1 cellular context compared by ENCODE assay signal in the genomic region with DNA sequence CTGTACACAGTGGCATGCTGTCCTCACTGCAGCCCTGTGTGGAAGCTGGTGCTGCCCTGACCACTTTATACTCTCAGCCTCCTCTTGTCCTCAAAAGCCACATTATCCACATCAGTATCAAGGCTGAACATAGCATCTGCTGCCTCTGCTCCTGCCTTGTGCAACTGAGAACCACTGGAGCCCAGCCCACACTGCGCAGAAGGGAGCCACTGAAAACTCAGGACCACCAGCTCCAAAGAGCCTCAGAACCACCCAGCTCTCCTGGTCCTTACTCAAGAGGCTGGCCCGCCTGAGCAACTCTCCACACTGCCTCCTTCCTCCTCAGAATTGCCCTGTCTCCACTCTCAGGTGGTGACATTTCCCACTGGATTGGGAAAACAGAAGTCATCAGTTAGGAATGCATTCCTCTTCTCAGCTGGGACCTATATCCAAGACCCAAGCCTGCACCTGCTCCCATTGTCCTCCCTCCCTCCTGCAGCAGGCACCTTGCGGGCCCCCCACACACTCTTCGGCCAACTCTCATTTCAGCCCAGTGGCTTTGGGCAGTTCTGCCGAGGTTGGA.
TF ChIP-seq lines count a peak whose summit lies in the region.

No MANE protein-coding gene starts in this region.

TF ChIP-seq in HepG2, 621 proteins besides CTCF, POLR2A, EP300 and RAD21:
- TF ChIP-seq ZFP37 (CRISPR knock-in tag; IDR thresholded peaks at IDR 0.05; ENCODE audit: borderline replicate concordance): no peak
- TF ChIP-seq MAZ (IDR thresholded peaks at IDR 0.05; ENCODE audit: borderline replicate concordance, low read depth, low read length): no peak
- no peak for TF ChIP-seq MAZ (CRISPR knock-in tag; IDR thresholded peaks at IDR 0.05; ENCODE audit: low read depth)
- no peak for TF ChIP-seq STAG1 (CRISPR knock-in tag; IDR thresholded peaks at IDR 0.05)
- no peak for TF ChIP-seq BRCA1 (CRISPR knock-in tag; IDR thresholded peaks at IDR 0.05)
- no peak for TF ChIP-seq ZNF180 (CRISPR knock-in tag; IDR thresholded peaks at IDR 0.05; ENCODE audit: borderline replicate concordance, low read depth)
- no peak for TF ChIP-seq ZNF343 (CRISPR knock-in tag; IDR thresholded peaks at IDR 0.05)
